Comparison of ENCODE assay signal across 25 cellular contexts in genomic region chr22:40844951-40845350, GRCh38. TPM values are rescaled to one million over a fixed set of nuclear protein-coding genes. Genes with fewer than 3 reads are reported as not detected.
DNase-seq lines count a peak whose midpoint lies in the region; ATAC-seq, FAIRE-seq and TF ChIP-seq lines count a peak whose summit lies in the region.
"Had no signal": no experiment of that assay in that cellular context is flagged by ENCODE, and none has a peak within 500 bp of the region (broad histone marks: within the 10 kb centered on the region; RNA-seq: fewer than 3 reads in every experiment).

No MANE protein-coding gene starts in this region.

- no peak overlapping the region for H3K4me3 ChIP-seq in osteoblast (ENCODE audit: insufficient read depth, low read length)
- H3K4me3 ChIP-seq: BLaER1, GM23338 had no signal

- H2AFZ ChIP-seq in osteoblast (ENCODE audit: low read length): no peak overlapping the region
- H2AFZ ChIP-seq: GM23338 had no signal

- no peak overlapping the region for H3K4me2 ChIP-seq in osteoblast (ENCODE audit: insufficient read depth, low read length)
- H3K4me2 ChIP-seq: BLaER1, GM23338 had no signal

- TF ChIP-seq POLR2A in GM12891 (IDR thresholded peaks at IDR 0.05; ENCODE audit: low read depth, low read length): no peak

- FAIRE-seq in GM12891 (lab: Jason Lieb, UNC): no peak
- FAIRE-seq: GM12892, GM18507, H54 had no signal

- H3K36me3 ChIP-seq in osteoblast (ENCODE audit: insufficient read depth, low read length): peaks cover 84% of the 10 kb centered on the region

- no peak overlapping the region for H3K27ac ChIP-seq in osteoblast (ENCODE audit: low read depth, low read length)
- H3K27ac ChIP-seq: BLaER1 had no signal

- peaks cover 15% of the 10 kb centered on the region for H3K4me1 Mint-ChIP-seq in activated naive CD8-positive, alpha-beta T cell (ENCODE audit: low read depth)
- H3K4me1 Mint-ChIP-seq in activated naive CD8-positive, alpha-beta T cell treated with anti-CD3 and anti-CD28 coated beads, Interleukin-2, amount 50 U/mL, for 24 hours: peaks cover 14% of the 10 kb centered on the region
- peaks cover 6% of the 10 kb centered on the region for H3K4me1 Mint-ChIP-seq in central memory CD8-positive, alpha-beta T cell
- H3K4me1 Mint-ChIP-seq: CD14-positive monocyte, GM23338 had no signal

- H3K9me3 ChIP-seq in osteoblast (ENCODE audit: low read depth, low read length): no peaks in the 10 kb centered on the region
- H3K9me3 ChIP-seq: BLaER1 had no signal

- no peaks in the 10 kb centered on the region for H3K27me3 Mint-ChIP-seq in activated naive CD8-positive, alpha-beta T cell
- no peaks in the 10 kb centered on the region for H3K27me3 Mint-ChIP-seq in activated naive CD8-positive, alpha-beta T cell treated with anti-CD3 and anti-CD28 coated beads, Interleukin-2, amount 50 U/mL, for 24 hours
- no peaks in the 10 kb centered on the region for H3K27me3 Mint-ChIP-seq in central memory CD8-positive, alpha-beta T cell
- H3K27me3 Mint-ChIP-seq: CD8-positive, alpha-beta memory T cell had no signal

- H4K20me1 ChIP-seq in osteoblast (ENCODE audit: insufficient read depth, low read length): peaks cover 13% of the 10 kb centered on the region

- H3K4me1 ChIP-seq in osteoblast (ENCODE audit: insufficient read depth, low read length): no peaks in the 10 kb centered on the region
- H3K4me1 ChIP-seq: BLaER1 had no signal

- peak overlapping the region; percentile 34 for H3K27ac Mint-ChIP-seq in activated naive CD8-positive, alpha-beta T cell
- no peak overlapping the region for H3K27ac Mint-ChIP-seq in activated naive CD8-positive, alpha-beta T cell treated with anti-CD3 and anti-CD28 coated beads, Interleukin-2, amount 50 U/mL, for 24 hours
- H3K27ac Mint-ChIP-seq in central memory CD8-positive, alpha-beta T cell (ENCODE audit: low read depth): peak overlapping the region; percentile 35
- H3K27ac Mint-ChIP-seq: CD14-positive monocyte, GM23338 had no signal

- ATAC-seq in activated naive CD8-positive, alpha-beta T cell treated with anti-CD3 and anti-CD28 coated beads, Interleukin-2, amount 50 U/mL, for 24 hours: no peak
- no peak for ATAC-seq in central memory CD8-positive, alpha-beta T cell (replicated peaks; ENCODE audit: extremely low read depth, poor library complexity, severe bottlenecking)
- ATAC-seq: GM23338 had no signal

- H3K79me2 ChIP-seq in osteoblast (ENCODE audit: insufficient read depth, low read length): peaks cover 93% of the 10 kb centered on the region

- no peaks in the 10 kb centered on the region for H3K9me3 Mint-ChIP-seq in activated naive CD8-positive, alpha-beta T cell (ENCODE audit: low read depth)
- H3K9me3 Mint-ChIP-seq in activated naive CD8-positive, alpha-beta T cell treated with anti-CD3 and anti-CD28 coated beads, Interleukin-2, amount 50 U/mL, for 24 hours: no peaks in the 10 kb centered on the region
- no peaks in the 10 kb centered on the region for H3K9me3 Mint-ChIP-seq in central memory CD8-positive, alpha-beta T cell
- H3K9me3 Mint-ChIP-seq: CD14-positive monocyte; CD8-positive, alpha-beta memory T cell; GM23338 had no signal

- DNase-seq in activated naive CD8-positive, alpha-beta T cell treated with anti-CD3 and anti-CD28 coated beads, Interleukin-2, amount 50 U/mL, for 24 hours: no peak
- DNase-seq in central memory CD8-positive, alpha-beta T cell (ENCODE audit: low spot score in 2 of 2): no peak
- peak; percentile 41 for DNase-seq in osteoblast (ENCODE audit: insufficient read length, low spot score, missing footprints)
- DNase-seq in stimulated activated CD4-positive, alpha-beta T cell treated with anti-CD3 and anti-CD28 coated beads, Interleukin-2, amount 100 ng/mL, for 24 hours: no peak
- no peak for DNase-seq in GM12891 (ENCODE audit: insufficient read length, low spot score)
- no peak for DNase-seq in NCI-H510A (lab: John Stamatoyannopoulos, UW)
- DNase-seq: 8988T; CD8-positive, alpha-beta memory T cell; COR-L47; DMS 273 treated with DMSO at 0.1 percent for 48 hours; DMS53; DND-41; EL; HCEC 1CT had no signal

- H3K4me3 Mint-ChIP-seq in activated naive CD8-positive, alpha-beta T cell: no peak overlapping the region
- H3K4me3 Mint-ChIP-seq in activated naive CD8-positive, alpha-beta T cell treated with anti-CD3 and anti-CD28 coated beads, Interleukin-2, amount 50 U/mL, for 24 hours: no peak overlapping the region
- no peak overlapping the region for H3K4me3 Mint-ChIP-seq in central memory CD8-positive, alpha-beta T cell
- H3K4me3 Mint-ChIP-seq: CD14-positive monocyte; CD8-positive, alpha-beta memory T cell; GM23338 had no signal

- no peak for TF ChIP-seq CTCF in osteoblast (IDR thresholded peaks at IDR 0.05; ENCODE audit: extremely low read depth, low read depth, low read length)

- no peaks in the 10 kb centered on the region for H3K27me3 ChIP-seq in osteoblast (ENCODE audit: insufficient read depth, low read length)
- H3K27me3 ChIP-seq: BLaER1 had no signal

- peaks cover 10% of the 10 kb centered on the region for H3K36me3 Mint-ChIP-seq in activated naive CD8-positive, alpha-beta T cell
- peaks cover 65% of the 10 kb centered on the region for H3K36me3 Mint-ChIP-seq in activated naive CD8-positive, alpha-beta T cell treated with anti-CD3 and anti-CD28 coated beads, Interleukin-2, amount 50 U/mL, for 24 hours (ENCODE audit: low read depth)
- H3K36me3 Mint-ChIP-seq in central memory CD8-positive, alpha-beta T cell (ENCODE audit: insufficient read depth): peaks cover 78% of the 10 kb centered on the region

TF ChIP-seq in GM12891, 5 proteins besides CTCF, POLR2A, EP300 and RAD21:
- TF ChIP-seq POU2F2 (IDR thresholded peaks at IDR 0.05; ENCODE audit: low read depth, low read length) (no peak), SPI1 (IDR thresholded peaks at IDR 0.05; ENCODE audit: low read depth, low read length) (no peak)

RNA-seq across cellular contexts. Expression of gene ST13, which starts 11.5 kb away (rescaled TPM):
- total RNA-seq in osteoblast: 231 and 249 TPM in 2 replicates
- 273 TPM for polyA plus RNA-seq in GM12891 (2012; ENCODE audit: low read depth, missing spikeins)

RNA-seq across cellular contexts. Expression of gene XPNPEP3, which starts 12.0 kb away (rescaled TPM):
- 15.6 and 17.7 TPM in 2 replicates for total RNA-seq in osteoblast
- polyA plus RNA-seq in GM12891 (2012; ENCODE audit: low read depth, missing spikeins): 4.0 TPM

RNA-seq across cellular contexts. Expression of gene DNAJB7, which starts 17.0 kb away (rescaled TPM):
- total RNA-seq in osteoblast: not detected in 2 replicates
- 0.08 TPM for polyA plus RNA-seq in GM12891 (2012; ENCODE audit: low read depth, missing spikeins)
- total RNA-seq: A673; CD8-positive, alpha-beta memory T cell; G401; GM23338; HT-29 had no signal
- polyA plus RNA-seq: AG04450, CD14-positive monocyte had no signal

RNA-seq across cellular contexts. Expression of gene SLC25A17, which starts 25.8 kb away (rescaled TPM):
- 16.3 and 17.7 TPM in 2 replicates for total RNA-seq in osteoblast
- polyA plus RNA-seq in GM12891 (2012; ENCODE audit: low read depth, missing spikeins): 28.4 TPM
